Comparison of ENCODE assay signal across 33 cellular contexts in genomic region chr2:38489846-38490245, GRCh38.
"Had no signal": no experiment of that assay in that cellular context is flagged by ENCODE, and none has a peak within 500 bp of the region (broad histone marks: within the 10 kb centered on the region; RNA-seq: fewer than 3 reads in every experiment).

No MANE protein-coding gene starts in this region.

- H3K9me3 ChIP-seq: adrenal gland, body of pancreas, breast epithelium had no signal

- H3K4me3 ChIP-seq: adrenal gland, body of pancreas, breast epithelium had no signal

- ATAC-seq: activated CD8-positive, alpha-beta T cell treated with anti-CD3 and anti-CD28 coated beads for 36 hours; activated naive CD4-positive, alpha-beta T cell treated with anti-CD3 and anti-CD28 coated beads, Interleukin-2, amount 50 U/mL, for 72 hours; activated T-cell treated with anti-CD3 and anti-CD28 coated beads, Interleukin-2, amount 50 U/mL, for 4 hours; activated T-cell treated with anti-CD3 and anti-CD28 coated beads, Interleukin-2, amount 50 U/mL, for 72 hours; activated T-helper 17 cell treated with anti-CD3 and anti-CD28 coated beads, Interleukin-2, amount 50 U/mL, for 72 hours; body of pancreas had no signal

- H3K4me1 ChIP-seq: body of pancreas, breast epithelium had no signal

- H3K27me3 ChIP-seq: adrenal gland, body of pancreas, brain microvascular endothelial cell, breast epithelium had no signal

- FAIRE-seq: astrocyte, TTC549 had no signal

- H3K27ac ChIP-seq: adrenal gland, body of pancreas, brain microvascular endothelial cell, breast epithelium, VCaP had no signal

- DNase-seq: activated B cell treated with CpG ODN at 0.5 μM for 24 hours; activated CD4-positive, alpha-beta memory T cell treated with anti-CD3 and anti-CD28 coated beads for 36 hours; activated CD4-positive, alpha-beta T cell treated with anti-CD3 and anti-CD28 coated beads for 4 hours; activated CD4-positive, alpha-beta T cell treated with anti-CD3 and anti-CD28 coated beads, Interleukin-2, amount 10 ng/mL, durations not matched to agents 24 days and 14 days; activated CD4-positive, alpha-beta T cell treated with anti-CD3 and anti-CD28 coated beads, Interleukin-2, amount 50 U/mL, for 1 hour; activated CD4-positive, alpha-beta T cell treated with anti-CD3 and anti-CD28 coated beads, Interleukin-2, amount 50 U/mL, for 4 hours; activated CD4-positive, CD25-positive, alpha-beta regulatory T cell treated with anti-CD3 and anti-CD28 coated beads, Interleukin-2, amount 50 U/mL, for 72 hours; activated CD8-positive, alpha-beta memory T cell treated with anti-CD3 and anti-CD28 coated beads, Interleukin-2, amount 50 U/mL, for 4 hours; activated CD8-positive, alpha-beta T cell treated with anti-CD3 and anti-CD28 coated beads for 36 hours; activated effector memory CD4-positive, alpha-beta T cell treated with anti-CD3 and anti-CD28 coated beads, Interleukin-2, amount 50 U/mL, for 16 hours; activated gamma-delta T cell treated with Interleukin-2 at 50 U/mL for 16 hours; activated naive CD4-positive, alpha-beta T cell; activated naive CD4-positive, alpha-beta T cell treated with anti-CD3 and anti-CD28 coated beads for 36 hours; activated naive CD4-positive, alpha-beta T cell treated with anti-CD3 and anti-CD28 coated beads, Interleukin-2, amount 50 U/mL, for 16 hours; activated naive CD8-positive, alpha-beta T cell treated with anti-CD3 and anti-CD28 coated beads for 36 hours; activated T-cell treated with anti-CD3 and anti-CD28 coated beads for 4 hours; activated T-cell treated with anti-CD3 and anti-CD28 coated beads, Interleukin-2, amount 50 U/mL, for 1 hour; activated T-cell treated with anti-CD3 and anti-CD28 coated beads, Interleukin-2, amount 50 U/mL, for 4 hours; activated T-cell treated with anti-CD3 and anti-CD28 coated beads, Interleukin-2, amount 50 U/mL, for 72 hours; adrenal gland; amniotic stem cell; body of pancreas; brain microvascular endothelial cell; central memory CD4-positive, alpha-beta T cell; T-helper 1 cell; T-helper 2 cell; T-helper 9 cell had no signal

- H3K36me3 ChIP-seq: adrenal gland, brain microvascular endothelial cell, breast epithelium had no signal
